In genomic region chr22:29925402-29925801, GRCh38 we compare ENCODE assay signal across 25 cellular contexts. TPM values are rescaled to one million over a fixed set of nuclear protein-coding genes. Genes with fewer than 3 reads are reported as not detected.
DNase-seq lines count a peak whose midpoint lies in the region; ATAC-seq and TF ChIP-seq lines count a peak whose summit lies in the region.
"Had no signal": no experiment of that assay in that cellular context is flagged by ENCODE, and none has a peak within 500 bp of the region (broad histone marks: within the 10 kb centered on the region; RNA-seq: fewer than 3 reads in every experiment).

No MANE protein-coding gene starts in this region.

- no peak for DNase-seq in activated naive CD4-positive, alpha-beta T cell treated with Interleukin-2 at 50 U/mL for 16 hours
- DNase-seq in left colon (no peak), mucosa of descending colon (no peak), natural killer cell (no peak), immature natural killer cell (no peak), BE2C (no peak)
- DNase-seq: AML-193; C1 segment of cervical spinal cord; CD4-positive, alpha-beta memory T cell; CD4-positive, CD25-positive, alpha-beta regulatory T cell; CD8-positive, alpha-beta memory T cell; COR-L47; DMS 273 treated with DMSO at 0.1 percent for 48 hours; DMS153; DMS53; DMS79; DND-41; EL; GDM1 had no signal

- H3K4me3 ChIP-seq in mucosa of descending colon (no peak overlapping the region), BE2C (ENCODE audit: low read depth, low read length) (no peak overlapping the region)
- H3K4me3 ChIP-seq: A549, BLaER1, GM12878 had no signal

- H3K36me3 ChIP-seq in mucosa of descending colon (ENCODE audit: low read depth) (no peaks in the 10 kb centered on the region), BE2C (no peaks in the 10 kb centered on the region)

- intact Hi-C loops in left colon (cut with DNase I, micrococcal nuclease) (no loop called here), mucosa of descending colon (cut with DNase I, micrococcal nuclease) (no loop called here), natural killer cell (cut with micrococcal nuclease) (no loop called here)

- H3K4me3 Mint-ChIP-seq in activated naive CD4-positive, alpha-beta T cell treated with anti-CD3 and anti-CD28 coated beads, Interleukin-2, amount 50 U/mL, for 24 hours: peak overlapping the region; percentile 15
- no peak overlapping the region for H3K4me3 Mint-ChIP-seq in natural killer cell
- no peak overlapping the region for H3K4me3 Mint-ChIP-seq in immature natural killer cell
- H3K4me3 Mint-ChIP-seq: B cell; CD14-positive monocyte; CD4-positive, alpha-beta memory T cell; CD8-positive, alpha-beta memory T cell had no signal

- H3K27ac Mint-ChIP-seq in activated naive CD4-positive, alpha-beta T cell treated with anti-CD3 and anti-CD28 coated beads, Interleukin-2, amount 50 U/mL, for 24 hours: no peak overlapping the region
- H3K27ac Mint-ChIP-seq in natural killer cell: no peak overlapping the region
- no peak overlapping the region for H3K27ac Mint-ChIP-seq in immature natural killer cell
- H3K27ac Mint-ChIP-seq: B cell; CD4-positive, alpha-beta memory T cell; CD4-positive, CD25-positive, alpha-beta regulatory T cell had no signal

- peak; percentile 72 for ATAC-seq in left colon
- ATAC-seq in mucosa of descending colon: peak; percentile 56
- no peak for ATAC-seq in natural killer cell
- ATAC-seq: A549, GM12878 had no signal

- H3K4me1 ChIP-seq in mucosa of descending colon (ENCODE audit: low read depth) (peaks cover 10% of the 10 kb centered on the region), BE2C (no peaks in the 10 kb centered on the region)
- H3K4me1 ChIP-seq: A549, BLaER1 had no signal

- peaks cover 11% of the 10 kb centered on the region for H3K36me3 Mint-ChIP-seq in activated naive CD4-positive, alpha-beta T cell treated with anti-CD3 and anti-CD28 coated beads, Interleukin-2, amount 50 U/mL, for 24 hours
- H3K36me3 Mint-ChIP-seq in natural killer cell (no peaks in the 10 kb centered on the region), immature natural killer cell (no peaks in the 10 kb centered on the region)

- H3K9me3 ChIP-seq in mucosa of descending colon: no peaks in the 10 kb centered on the region
- no peaks in the 10 kb centered on the region for H3K9me3 ChIP-seq in BE2C
- H3K9me3 ChIP-seq: A549 had no signal

- TF ChIP-seq CTCF in mucosa of descending colon (IDR thresholded peaks at IDR 0.05) (no peak), natural killer cell (IDR thresholded peaks at IDR 0.05) (no peak), BE2C (IDR thresholded peaks at IDR 0.05; ENCODE audit: low read depth, low read length) (no peak)

- H3K27me3 Mint-ChIP-seq in activated naive CD4-positive, alpha-beta T cell treated with anti-CD3 and anti-CD28 coated beads, Interleukin-2, amount 50 U/mL, for 24 hours: no peaks in the 10 kb centered on the region
- no peaks in the 10 kb centered on the region for H3K27me3 Mint-ChIP-seq in natural killer cell (ENCODE audit: low read depth in 2 of 2)
- peaks cover 0 to 2% (median 2%) of the 10 kb centered on the region in 3 donors for H3K27me3 Mint-ChIP-seq in immature natural killer cell (ENCODE audit: low read depth in 3 of 3)
- H3K27me3 Mint-ChIP-seq: B cell; CD4-positive, alpha-beta memory T cell; CD4-positive, CD25-positive, alpha-beta regulatory T cell; CD8-positive, alpha-beta memory T cell had no signal

- no peaks in the 10 kb centered on the region for H3K9me3 Mint-ChIP-seq in activated naive CD4-positive, alpha-beta T cell treated with anti-CD3 and anti-CD28 coated beads, Interleukin-2, amount 50 U/mL, for 24 hours
- H3K9me3 Mint-ChIP-seq in natural killer cell (no peaks in the 10 kb centered on the region), immature natural killer cell (no peaks in the 10 kb centered on the region)

- H3K4me1 Mint-ChIP-seq in activated naive CD4-positive, alpha-beta T cell treated with anti-CD3 and anti-CD28 coated beads, Interleukin-2, amount 50 U/mL, for 24 hours: peaks cover 45% of the 10 kb centered on the region
- H3K4me1 Mint-ChIP-seq in natural killer cell (peaks cover 52 to 53% of the 10 kb centered on the region in 2 donors), immature natural killer cell (peaks cover 34 to 68% of the 10 kb centered on the region in 2 donors)

- no peaks in the 10 kb centered on the region for H3K27me3 ChIP-seq in BE2C
- H3K27me3 ChIP-seq: BLaER1 had no signal

RNA-seq across cellular contexts. Expression of gene MTMR3, which starts 42.4 kb away (rescaled TPM):
- total RNA-seq in left colon (10 to 100 TPM; 43.8 to 44.6 TPM), mucosa of descending colon (10 to 100 TPM; 47.7 to 59.8 (median 54.4) TPM), natural killer cell (10 to 100 TPM; 62.1 to 83.4 (median 75.6) TPM)
- 10 to 100 TPM; 11.2 to 21.9 (median 11.9) TPM for polyA plus RNA-seq in immature natural killer cell
- polyA plus RNA-seq in BE2C (2012; ENCODE audit: insufficient read depth, insufficient read length, low read depth): 25.5 TPM

Comparison
In these comparisons a context has a peak if more than half of its experiments do, and no peak if none do; other contexts are left out.
1. ATAC-seq: peak in left colon (single experiment) and mucosa of descending colon (single experiment); none in natural killer cell (0 of 3).